Comparison of ENCODE assay signal across 10 cellular contexts in genomic region chr14:75452900-75453816, GRCh38. TPM values are rescaled to one million over a fixed set of nuclear protein-coding genes. Genes with fewer than 3 reads are reported as not detected.
DNase-seq lines count a peak whose midpoint lies in the region; ATAC-seq and TF ChIP-seq lines count a peak whose summit lies in the region.
"Had no signal": no experiment of that assay in that cellular context is flagged by ENCODE, and none has a peak within 500 bp of the region (broad histone marks: within the 10 kb centered on the region; RNA-seq: fewer than 3 reads in every experiment).

No MANE protein-coding gene starts in this region.

- peaks cover 0 to 46% (median 20%) of the 10 kb centered on the region in 5 donors for H3K36me3 ChIP-seq in subcutaneous abdominal adipose tissue (ENCODE audit: control insufficient read depth in 5 of 5, insufficient read depth in 5 of 5, low read length in 5 of 5)

- H3K27ac ChIP-seq in layer of hippocampus (ENCODE audit: low read depth, low read length), result peak overlapping the region; percentile 53
- peak overlapping the region; percentile 82 for H3K27ac ChIP-seq in subcutaneous abdominal adipose tissue (ENCODE audit: low read depth, low read length)

- H3K4me3 Mint-ChIP-seq in activated CD8-positive, alpha-beta memory T cell treated with anti-CD3 and anti-CD28 coated beads, Interleukin-2, amount 10 ng/mL, durations not matched to agents 7 days and 5 days, result no peak overlapping the region

- ATAC-seq in HG03432 (IDR thresholded peaks at IDR 0.05; ENCODE audit: unreplicated experiment), result no peak
- ATAC-seq in activated CD8-positive, alpha-beta memory T cell treated with anti-CD3 and anti-CD28 coated beads, Interleukin-2, amount 10 ng/mL, durations not matched to agents 7 days and 5 days, result no peak
- ATAC-seq in GM21447 (IDR thresholded peaks at IDR 0.05; ENCODE audit: unreplicated experiment), result no peak
- no peak for ATAC-seq in HG02571 (IDR thresholded peaks at IDR 0.05; ENCODE audit: unreplicated experiment)
- ATAC-seq: left colon had no signal

- CTCF ChIA-PET in activated CD8-positive, alpha-beta memory T cell treated with anti-CD3 and anti-CD28 coated beads, Interleukin-2, amount 10 ng/mL, durations not matched to agents 7 days and 5 days (lab: Charles Lee), result interaction anchor here (0.8 to 1.8 kb wide), 14 partner anchors 10 to 152 kb away, joined by 3 to 17 read pairs (median 4); no protein-coding TSS in a partner anchor

- H3K9ac ChIP-seq in subcutaneous abdominal adipose tissue (ENCODE audit: low read length in 5 of 5), result peak overlapping the region in 3 of 5 donors; percentile 8 to 42 (median 16)

- H3K36me3 Mint-ChIP-seq in activated CD8-positive, alpha-beta memory T cell treated with anti-CD3 and anti-CD28 coated beads, Interleukin-2, amount 10 ng/mL, durations not matched to agents 7 days and 5 days, result no peaks in the 10 kb centered on the region

- peak; percentile 54 for DNase-seq in HS-27A (ENCODE audit: low read depth)
- DNase-seq in cardiac fibroblast (ENCODE audit: low read depth in 2 of 2), result peak; percentile 77 to 97
- DNase-seq in activated CD8-positive, alpha-beta memory T cell treated with anti-CD3 and anti-CD28 coated beads, Interleukin-2, amount 10 ng/mL, durations not matched to agents 7 days and 5 days, result no peak

- peaks cover 15 to 97% (median 82%) of the 10 kb centered on the region in 5 donors for H3K4me1 ChIP-seq in subcutaneous abdominal adipose tissue (ENCODE audit: control insufficient read depth in 5 of 5, insufficient read depth in 5 of 5, low read length in 5 of 5)

- no peak overlapping the region for H3K27ac Mint-ChIP-seq in activated CD8-positive, alpha-beta memory T cell treated with anti-CD3 and anti-CD28 coated beads, Interleukin-2, amount 10 ng/mL, durations not matched to agents 7 days and 5 days

- no peak for TF ChIP-seq CTCF in cardiac fibroblast (IDR thresholded peaks at IDR 0.05; ENCODE audit: low read depth, low read length)

- H3K4me1 Mint-ChIP-seq in activated CD8-positive, alpha-beta memory T cell treated with anti-CD3 and anti-CD28 coated beads, Interleukin-2, amount 10 ng/mL, durations not matched to agents 7 days and 5 days, result peaks cover 11% of the 10 kb centered on the region

- H3K4me3 ChIP-seq in cardiac fibroblast (replicated peaks in 1 of 2; ENCODE audit: low read depth in 2 of 2, low read length in 2 of 2), result no peak overlapping the region
- peak overlapping the region in 2 of 5 donors; percentile 2 to 23 for H3K4me3 ChIP-seq in subcutaneous abdominal adipose tissue (ENCODE audit: low read depth in 1 of 5, low read length in 5 of 5)

- peaks cover 12% of the 10 kb centered on the region for H3K27me3 Mint-ChIP-seq in activated CD8-positive, alpha-beta memory T cell treated with anti-CD3 and anti-CD28 coated beads, Interleukin-2, amount 10 ng/mL, durations not matched to agents 7 days and 5 days
- H3K27me3 Mint-ChIP-seq: IgD-negative memory B cell had no signal

- no peaks in the 10 kb centered on the region for H3K9me3 ChIP-seq in subcutaneous abdominal adipose tissue (ENCODE audit: control insufficient read depth in 5 of 5, low read length in 5 of 5)

- H3K27me3 ChIP-seq in layer of hippocampus (ENCODE audit: control insufficient read depth, insufficient read depth, low read length), result no peaks in the 10 kb centered on the region
- no peaks in the 10 kb centered on the region for H3K27me3 ChIP-seq in subcutaneous abdominal adipose tissue (ENCODE audit: control insufficient read depth in 5 of 5, insufficient read depth in 4 of 5, low read length in 5 of 5)

- H3K9me3 Mint-ChIP-seq in activated CD8-positive, alpha-beta memory T cell treated with anti-CD3 and anti-CD28 coated beads, Interleukin-2, amount 10 ng/mL, durations not matched to agents 7 days and 5 days (ENCODE audit: low read depth), result no peaks in the 10 kb centered on the region
- H3K9me3 Mint-ChIP-seq: IgD-negative memory B cell had no signal

RNA-seq across cellular contexts. Expression of gene JDP2, which starts 25.3 kb away (rescaled TPM):
- 1 to 10 TPM in 1 of 2 experiments, under 1 TPM in 1; 0.75 to 1.1 TPM for total RNA-seq in activated CD8-positive, alpha-beta memory T cell treated with anti-CD3 and anti-CD28 coated beads, Interleukin-2, amount 10 ng/mL, durations not matched to agents 7 days and 5 days
